8 cellular contexts compared by ENCODE assay signal in the genomic region with DNA sequence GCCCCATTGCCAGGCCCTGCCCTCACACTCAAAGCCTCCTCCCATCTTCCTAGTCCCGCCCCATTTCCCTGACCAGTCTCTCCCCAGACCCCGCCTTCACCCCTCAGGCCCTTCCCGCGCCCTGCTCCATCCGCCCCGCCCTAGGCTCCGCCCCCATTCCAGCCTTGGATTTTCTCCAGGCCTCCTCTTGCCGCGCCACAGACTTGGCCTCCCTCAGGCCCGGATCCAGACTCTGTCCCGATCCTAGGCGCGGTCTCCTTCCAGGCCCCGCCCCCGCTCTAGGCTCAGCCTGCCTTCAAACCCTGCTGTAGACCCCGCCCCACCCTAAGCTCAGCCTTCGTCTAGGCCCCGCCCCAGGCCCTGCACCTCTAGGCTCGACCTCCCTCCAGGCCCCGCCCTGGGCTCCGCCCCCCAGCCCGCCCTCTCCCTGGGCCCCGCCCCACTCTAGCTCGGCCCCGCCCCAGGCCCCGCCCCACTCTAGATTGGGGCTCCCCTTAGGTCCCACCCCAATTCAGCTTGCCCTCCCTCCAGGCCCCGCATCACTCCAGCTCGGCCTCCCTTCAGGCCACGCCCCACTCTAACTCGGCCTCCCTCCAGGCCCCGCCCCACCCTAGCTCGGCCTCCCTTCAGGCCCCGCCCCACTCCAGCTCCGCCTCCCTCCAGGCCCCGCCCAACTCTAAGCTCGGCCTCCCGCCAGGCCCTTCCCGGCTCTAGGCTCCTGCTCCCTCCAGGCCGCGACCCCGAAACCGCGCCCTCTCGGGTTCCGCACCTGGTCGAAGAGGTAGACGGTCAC. TPM values are rescaled to one million over a fixed set of nuclear protein-coding genes. Genes with fewer than 3 reads are reported as not detected.
DNase-seq lines count a peak whose midpoint lies in the region; ATAC-seq and TF ChIP-seq lines count a peak whose summit lies in the region.

No MANE protein-coding gene starts in this region.

- peaks cover 48% of the 10 kb centered on the region for H3K4me1 Mint-ChIP-seq in chondrocyte (ENCODE audit: low read depth)

- no peaks in the 10 kb centered on the region for H3K36me3 Mint-ChIP-seq in chondrocyte (ENCODE audit: low read depth)

- peak; percentile 32 for DNase-seq in NK-92 treated with Interleukin-12 subunit alpha and Interleukin-12 subunit beta, amount 100 ng/mL, for 24 hours (lab: John Stamatoyannopoulos, UW)
- DNase-seq in NK-92 (lab: John Stamatoyannopoulos, UW; ENCODE audit: unreplicated experiment) (no peak), NCI-H2227 treated with DMSO at 0.1 percent for 48 hours (lab: John Stamatoyannopoulos, UW) (peak; percentile 94), chondrocyte (ENCODE audit: low spot score) (no peak), kidney tubule cell (ENCODE audit: low spot score) (peak; percentile 96)
- peak; percentile 54 to 77 for DNase-seq in activated CD4-positive, alpha-beta T cell treated with anti-CD3 and anti-CD28 coated beads for 24 hours (ENCODE audit: low read depth in 2 of 2)
- peak in 3 of 4 experiments; percentile 64 to 80 (median 69) for DNase-seq in stimulated activated CD4-positive, alpha-beta T cell treated with anti-CD3 and anti-CD28 coated beads, Interleukin-1b, Interleukin-23, amount 100 ng/mL, for 24 hours (ENCODE audit: low read depth in 4 of 4, low spot score in 1 of 4)

- H3K9me3 Mint-ChIP-seq in chondrocyte (ENCODE audit: low read depth) = no peaks in the 10 kb centered on the region

- peak; percentile 52 for ATAC-seq in HG03045 (IDR thresholded peaks at IDR 0.05; ENCODE audit: unreplicated experiment)

- no peak for TF ChIP-seq CTCF in chondrocyte (IDR thresholded peaks at IDR 0.05)

- H3K4me3 Mint-ChIP-seq in chondrocyte (ENCODE audit: unreplicated experiment) = peak overlapping the region; percentile 73

- peak overlapping the region; percentile 88 for H3K27ac Mint-ChIP-seq in chondrocyte (ENCODE audit: unreplicated experiment)

- peaks cover 6% of the 10 kb centered on the region for H3K27me3 Mint-ChIP-seq in chondrocyte (ENCODE audit: low read depth)

RNA-seq across cellular contexts. Expression of a gene that starts 18.5 kb away (rescaled TPM):
- total RNA-seq in chondrocyte = 0.48 to 0.67 TPM (median 0.54 TPM) in 3 replicates

RNA-seq across cellular contexts. Expression of a gene that starts 24.0 kb away (rescaled TPM):
- total RNA-seq in chondrocyte = 68.7 to 76.7 TPM (median 69.9 TPM) in 3 replicates

RNA-seq across cellular contexts. Expression of a gene that starts 37.7 kb away (rescaled TPM):
- 0.90 to 1.1 TPM (median 0.95 TPM) in 3 replicates for total RNA-seq in chondrocyte

RNA-seq across cellular contexts. Expression of a gene that starts 47.3 kb away (rescaled TPM):
- 20.7 to 31.8 TPM (median 23.6 TPM) in 3 replicates for total RNA-seq in chondrocyte

RNA-seq across cellular contexts. Expression of a gene that starts 58.9 kb away (rescaled TPM):
- 0.22 TPM in 1 of 3 replicates, not detected in the others for total RNA-seq in chondrocyte

Comparison
In these comparisons a context has a peak if more than half of its experiments do, and no peak if none do; other contexts are left out.
1. DNase-seq: peak in NK-92 treated with Interleukin-12 subunit alpha and Interleukin-12 subunit beta, amount 100 ng/mL, for 24 hours (single experiment), NCI-H2227 treated with DMSO at 0.1 percent for 48 hours (single experiment), activated CD4-positive, alpha-beta T cell treated with anti-CD3 and anti-CD28 coated beads for 24 hours (2 of 2), kidney tubule cell (single experiment) and stimulated activated CD4-positive, alpha-beta T cell treated with anti-CD3 and anti-CD28 coated beads, Interleukin-1b, Interleukin-23, amount 100 ng/mL, for 24 hours (3 of 4); none in NK-92 (single experiment) and chondrocyte (single experiment).